20 cellular contexts compared by ENCODE assay signal in genomic region chr3:73350988-73351387, GRCh38.
DNase-seq lines count a peak whose midpoint lies in the region; ATAC-seq and TF ChIP-seq lines count a peak whose summit lies in the region.
"Had no signal": no experiment of that assay in that cellular context is flagged by ENCODE, and none has a peak within 500 bp of the region (broad histone marks: within the 10 kb centered on the region; RNA-seq: fewer than 3 reads in every experiment).

No MANE protein-coding gene starts in this region.

- peaks cover 0 to 23% (median 0%) of the 10 kb centered on the region in 12 donors for H3K4me1 ChIP-seq in heart left ventricle
- peaks cover 24% of the 10 kb centered on the region for H3K4me1 ChIP-seq in hepatocyte (ENCODE audit: insufficient read depth)
- H3K4me1 ChIP-seq in uterus, result no peaks in the 10 kb centered on the region
- H3K4me1 ChIP-seq: HAP-1 had no signal

- peak overlapping the region in 9 of 12 donors; percentile 6 to 73 (median 39) for H3K27ac ChIP-seq in heart left ventricle
- H3K27ac ChIP-seq in hepatocyte, result no peak overlapping the region
- H3K27ac ChIP-seq in uterus, result peak overlapping the region; percentile 23 to 58
- H3K27ac ChIP-seq: RWPE1 had no signal

- intact Hi-C loops in heart left ventricle (cut with DNase I) (no loop called here), Right ventricle myocardium superior (cut with DNase I) (no loop called here), uterus (cut with DNase I; ENCODE audit: low total_unique reads) (no loop called here)

- 23 to 47% (median 41%) methylated on average over 5 of the region's 5 CpGs for WGBS in heart left ventricle, 4 donors
- WGBS in hepatocyte (ENCODE audit: low lambda C conversion rate, missing lambda C conversion rate), result 44% methylated on average over 5 of the region's 5 CpGs

- no peaks in the 10 kb centered on the region for H3K36me3 ChIP-seq in heart left ventricle
- no peaks in the 10 kb centered on the region for H3K36me3 ChIP-seq in hepatocyte (replicated peaks; ENCODE audit: insufficient read depth, low read depth)
- H3K36me3 ChIP-seq in uterus, result no peaks in the 10 kb centered on the region
- H3K36me3 ChIP-seq: HAP-1 had no signal

- TF ChIP-seq POLR2A in heart left ventricle (IDR thresholded peaks at IDR 0.05) (no peak), uterus (IDR thresholded peaks at IDR 0.05) (no peak)

- TF ChIP-seq CTCF in heart left ventricle (IDR thresholded peaks at IDR 0.05) (no peak), hepatocyte (IDR thresholded peaks at IDR 0.05; ENCODE audit: poor library complexity) (no peak), omental fat pad (IDR thresholded peaks at IDR 0.05) (no peak), uterus (IDR thresholded peaks at IDR 0.05) (no peak)

- no peaks in the 10 kb centered on the region for H4K20me1 ChIP-seq in hepatocyte (ENCODE audit: insufficient read depth, poor library complexity, severe bottlenecking)

- CTCF ChIA-PET in HEK293T (lab: Yijun Ruan, JAX), result no interaction called here

- H3K9me2 ChIP-seq in hepatocyte (replicated peaks; ENCODE audit: insufficient read depth), result no peaks in the 10 kb centered on the region

- POLR2A ChIA-PET in HEK293T (lab: Yijun Ruan, JAX), result no interaction called here

- DNase-seq in heart left ventricle (no peak), Right ventricle myocardium superior (no peak), hepatocyte (ENCODE audit: low spot score) (no peak), omental fat pad (ENCODE audit: low spot score) (no peak), uterus (peak in 1 of 2 donors; percentile 27), HEK293T (ENCODE audit: extremely low spot score) (no peak)
- DNase-seq: AML-193; C1 segment of cervical spinal cord; CD8-positive, alpha-beta T cell; DMS153; KBM-7; MM.1S; NCI-H1048; NCI-H1417 treated with DMSO at 0.1 percent for 48 hours; NCI-H187; NK-92 treated with Interleukin-12 subunit alpha and Interleukin-12 subunit beta, amount 100 ng/mL, for 24 hours had no signal

- H3K27me3 ChIP-seq in heart left ventricle (no peaks in the 10 kb centered on the region), hepatocyte (no peaks in the 10 kb centered on the region), uterus (no peaks in the 10 kb centered on the region)

- peak overlapping the region; percentile 34 for H3K4me2 ChIP-seq in hepatocyte
- H3K4me2 ChIP-seq: GM23338 had no signal

- ATAC-seq in heart left ventricle (no peak), Right ventricle myocardium superior (ENCODE audit: poor library complexity) (no peak), omental fat pad (ENCODE audit: low FRiP score) (peak; percentile 73), HG03135 (IDR thresholded peaks at IDR 0.05; ENCODE audit: unreplicated experiment) (no peak)
- ATAC-seq: CD8-positive, alpha-beta T cell; GM23338 had no signal

- H3K4me3 ChIP-seq in heart left ventricle (no peak overlapping the region), hepatocyte (no peak overlapping the region), uterus (no peak overlapping the region)
- H3K4me3 ChIP-seq: GM23338, HAP-1 had no signal

- H3K79me2 ChIP-seq in hepatocyte, result no peaks in the 10 kb centered on the region

- H3K9me3 ChIP-seq in heart left ventricle, result no peaks in the 10 kb centered on the region
- no peaks in the 10 kb centered on the region for H3K9me3 ChIP-seq in hepatocyte (ENCODE audit: low read depth)
- H3K9me3 ChIP-seq in uterus, result no peaks in the 10 kb centered on the region
- H3K9me3 ChIP-seq: HAP-1 had no signal

- H2AFZ ChIP-seq in hepatocyte, result no peak overlapping the region
- H2AFZ ChIP-seq: GM23338 had no signal

TF ChIP-seq in HEK293T, 16 proteins besides CTCF, POLR2A, EP300 and RAD21:
- no peak for TF ChIP-seq ZNF384 (IDR thresholded peaks at IDR 0.05)
